1 cellular context compared by ENCODE assay signal in genomic region chr18:3816601-3817363, GRCh38.
TF ChIP-seq lines count a peak whose summit lies in the region.

No MANE protein-coding gene starts in this region.

TF ChIP-seq in GM12878, 131 proteins besides CTCF, POLR2A, EP300 and RAD21 (continued from another document):
- TF ChIP-seq ZNF592 (IDR thresholded peaks at IDR 0.05) (no peak), JUNB (IDR thresholded peaks at IDR 0.05) (no peak), NFXL1 (IDR thresholded peaks at IDR 0.05; ENCODE audit: borderline replicate concordance) (no peak), CHD1 (IDR thresholded peaks at IDR 0.05; ENCODE audit: low read depth, low read length) (no peak), E2F4 (IDR thresholded peaks at IDR 0.05; ENCODE audit: low read depth, low read length) (no peak)
